ENCODE assay signal across 11 cellular contexts in the genomic region with DNA sequence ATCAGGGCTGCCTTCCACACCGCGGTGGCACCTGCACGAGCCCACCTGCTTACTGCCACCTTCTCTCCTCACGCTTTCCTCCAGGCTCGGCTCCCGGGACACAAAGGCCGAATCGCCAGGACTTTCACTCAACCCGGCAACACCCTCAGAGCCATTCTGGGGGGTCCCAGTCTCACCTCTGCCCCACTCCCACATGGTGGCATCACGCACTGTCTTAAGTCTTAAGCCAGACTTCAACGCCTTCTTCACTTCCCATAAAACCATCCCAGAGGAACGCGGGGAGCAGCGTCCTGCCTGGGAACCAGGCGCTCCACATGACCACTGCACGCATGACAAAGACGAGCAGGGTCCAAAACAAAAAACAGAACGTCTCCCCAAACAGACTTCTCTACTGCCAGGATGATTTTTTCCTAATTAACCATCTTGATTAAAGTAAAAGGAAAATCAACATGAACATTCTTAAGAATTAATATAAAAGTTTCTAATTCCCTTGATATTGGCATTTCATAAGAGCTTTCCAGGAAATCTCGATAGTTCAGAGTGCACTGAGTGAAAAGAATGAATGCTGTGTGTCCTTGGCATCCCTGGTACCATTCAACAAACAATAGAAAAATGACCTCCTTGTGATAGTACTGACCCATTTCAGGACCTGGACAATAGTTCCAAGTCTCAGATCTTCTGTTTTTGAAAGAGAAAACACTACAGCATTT. TPM values are rescaled to one million over a fixed set of nuclear protein-coding genes. Genes with fewer than 3 reads are reported as not detected.
A peak's percentile ranks its signal among the peaks of the same experiment; 100 is the strongest.
DNase-seq lines count a peak whose midpoint lies in the region; TF ChIP-seq lines count a peak whose summit lies in the region.
"Had no signal": no experiment of that assay in that cellular context is flagged by ENCODE, and none has a peak within 500 bp of the region (broad histone marks: within the 10 kb centered on the region; RNA-seq: fewer than 3 reads in every experiment).

No MANE protein-coding gene starts in this region.

- no peaks in the 10 kb centered on the region for H3K9me2 ChIP-seq in PC-9 (ENCODE audit: insufficient read depth)

- 84% methylated on average over 19 of the region's 19 CpGs for WGBS in prostate gland

- CTCF ChIA-PET in CD4-positive, alpha-beta memory T cell (lab: Charles Lee; ENCODE audit: partially characterized antibody): interaction anchor here (1.6 kb wide), 1 partner anchor 11 kb away, joined by 5 read pairs; no protein-coding TSS in a partner anchor
- CTCF ChIA-PET in PC-9 (lab: Charles Lee): no interaction called here

- no peak overlapping the region for H3K27ac ChIP-seq in CD4-positive, alpha-beta memory T cell (ENCODE audit: low read depth, low read length)
- H3K27ac ChIP-seq in PC-9 (peak overlapping the region; percentile 76), prostate gland (peak overlapping the region; percentile 82 to 94)

- H3K9me3 Mint-ChIP-seq in CD4-positive, alpha-beta memory T cell: peaks cover 0 to 3% (median 0%) of the 10 kb centered on the region in 8 donors
- peaks cover 8% of the 10 kb centered on the region for H3K9me3 Mint-ChIP-seq in glutamatergic neuron (ENCODE audit: unreplicated experiment)
- H3K9me3 Mint-ChIP-seq: dendritic cell treated with granulocyte-macrophage colony-stimulating factor and Interleukin-4, amounts not matched to agents 40 ng/mL and 50 ng/mL, for 4 days had no signal

- H3K9me3 ChIP-seq in CD4-positive, alpha-beta memory T cell (ENCODE audit: control insufficient read depth in 1 of 2, low read length in 2 of 2): no peaks in the 10 kb centered on the region
- no peaks in the 10 kb centered on the region for H3K9me3 ChIP-seq in PC-9 (ENCODE audit: insufficient read depth, low read depth)
- H3K9me3 ChIP-seq in prostate gland: no peaks in the 10 kb centered on the region

- H2AFZ ChIP-seq in PC-9: no peak overlapping the region

- no peaks in the 10 kb centered on the region for H3K27me3 Mint-ChIP-seq in CD4-positive, alpha-beta memory T cell
- peaks cover 17% of the 10 kb centered on the region for H3K27me3 Mint-ChIP-seq in glutamatergic neuron (ENCODE audit: unreplicated experiment)
- H3K27me3 Mint-ChIP-seq: dendritic cell treated with granulocyte-macrophage colony-stimulating factor and Interleukin-4, amounts not matched to agents 40 ng/mL and 50 ng/mL, for 4 days had no signal

- H3K4me1 ChIP-seq in CD4-positive, alpha-beta memory T cell (ENCODE audit: insufficient read depth, low read length): peaks cover 50% of the 10 kb centered on the region
- H3K4me1 ChIP-seq in PC-9 (replicated peaks; ENCODE audit: insufficient read depth): peaks cover 57% of the 10 kb centered on the region
- H3K4me1 ChIP-seq in prostate gland (replicated peaks): peaks cover 16% of the 10 kb centered on the region

- no peak for TF ChIP-seq CTCF in PC-9 (conservative IDR thresholded peaks at IDR 0.05)
- no peak for TF ChIP-seq CTCF in glutamatergic neuron (IDR thresholded peaks at IDR 0.05; ENCODE audit: partially characterized antibody, unreplicated experiment)
- TF ChIP-seq CTCF in prostate gland (IDR thresholded peaks at IDR 0.05): no peak

- H3K4me3 ChIP-seq in CD4-positive, alpha-beta memory T cell (ENCODE audit: low read length in 2 of 2): no peak overlapping the region
- H3K4me3 ChIP-seq in PC-9: peak overlapping the region; percentile 77; the same call in 1 of the 2 replicates
- H3K4me3 ChIP-seq in prostate gland: no peak overlapping the region
- H3K4me3 ChIP-seq: lung had no signal

- peaks cover 34 to 65% (median 51%) of the 10 kb centered on the region in 4 donors for H3K4me1 Mint-ChIP-seq in CD4-positive, alpha-beta memory T cell
- peaks cover 10% of the 10 kb centered on the region for H3K4me1 Mint-ChIP-seq in glutamatergic neuron (ENCODE audit: low read depth, unreplicated experiment)

- no peak for DNase-seq in CD4-positive, alpha-beta memory T cell
- no peak for DNase-seq in PC-9
- DNase-seq in glutamatergic neuron: no peak
- DNase-seq in prostate gland (ENCODE audit: low spot score): no peak
- DNase-seq in NCI-H1436 (lab: John Stamatoyannopoulos, UW): no peak
- DNase-seq in cardiac septum (ENCODE audit: low spot score): no peak
- DNase-seq in HT-29 (ENCODE audit: low spot score): no peak
- DNase-seq in AG08396 (ENCODE audit: low spot score): no peak
- DNase-seq: NCI-H1436 treated with DMSO at 0.1 percent for 48 hours had no signal

- peak overlapping the region; percentile 59 to 98 (median 88) for H3K27ac Mint-ChIP-seq in CD4-positive, alpha-beta memory T cell
- no peak overlapping the region for H3K27ac Mint-ChIP-seq in glutamatergic neuron (ENCODE audit: unreplicated experiment)

- POLR2A ChIA-PET in CD4-positive, alpha-beta memory T cell (lab: Charles Lee; ENCODE audit: partially characterized antibody): no interaction called here
- POLR2A ChIA-PET in PC-9 (lab: Charles Lee; ENCODE audit: unreplicated experiment): no interaction called here

- peaks cover 0 to 22% of the 10 kb centered on the region in 2 donors for H3K36me3 Mint-ChIP-seq in CD4-positive, alpha-beta memory T cell
- peaks cover 4% of the 10 kb centered on the region for H3K36me3 Mint-ChIP-seq in glutamatergic neuron (ENCODE audit: unreplicated experiment)

- no peaks in the 10 kb centered on the region for H3K27me3 ChIP-seq in CD4-positive, alpha-beta memory T cell (ENCODE audit: insufficient read depth, low read length)
- H3K27me3 ChIP-seq in PC-9 (ENCODE audit: insufficient read depth, low read depth) (no peaks in the 10 kb centered on the region), prostate gland (replicated peaks; ENCODE audit: insufficient read depth) (no peaks in the 10 kb centered on the region)

- peak overlapping the region in 7 of 8 donors; percentile 39 to 96 (median 72) for H3K4me3 Mint-ChIP-seq in CD4-positive, alpha-beta memory T cell
- H3K4me3 Mint-ChIP-seq in glutamatergic neuron (ENCODE audit: unreplicated experiment): peak overlapping the region; percentile 16

- H4K20me1 ChIP-seq in PC-9 (ENCODE audit: insufficient read depth): no peaks in the 10 kb centered on the region; the same call in 1 of the 2 replicates

- H3K36me3 ChIP-seq in CD4-positive, alpha-beta memory T cell (ENCODE audit: insufficient read depth, low read length): peaks cover 9% of the 10 kb centered on the region
- H3K36me3 ChIP-seq in PC-9 (ENCODE audit: low read depth): peaks cover 8% of the 10 kb centered on the region; the same call in 1 of the 2 replicates
- no peaks in the 10 kb centered on the region for H3K36me3 ChIP-seq in prostate gland

- BruUV-seq in PC-9 (replicated peaks; lab: Mats Ljungman, UMichigan): no TSS peak

- intact Hi-C loops in CD4-positive, alpha-beta memory T cell (cut with micrococcal nuclease): no loop called here
- intact Hi-C loops in PC-9 (cut with micrococcal nuclease; ENCODE audit: unreplicated experiment): no loop called here
- intact Hi-C loops in prostate gland (cut with DNase I): no loop called here
- intact Hi-C loops in cardiac septum (cut with DNase I): no loop called here

- H3K4me2 ChIP-seq in PC-9: peak overlapping the region; percentile 86; the same call in 1 of the 2 replicates

- TF ChIP-seq POLR2A in prostate gland (IDR thresholded peaks at IDR 0.05): no peak

- peaks cover 24% of the 10 kb centered on the region; the same call in 1 of the 2 replicates for H3F3A ChIP-seq in PC-9 (ENCODE audit: insufficient read depth, low read depth)

- peaks cover 58% of the 10 kb centered on the region for H3K79me2 ChIP-seq in PC-9 (ENCODE audit: low read depth)

RNA-seq across cellular contexts. Expression of a gene that starts 2.6 kb away (rescaled TPM):
- total RNA-seq in CD4-positive, alpha-beta memory T cell: 10 to 100 TPM; 57.9 to 59.4 TPM
- polyA plus RNA-seq in CD4-positive, alpha-beta memory T cell: 10 to 100 TPM in 1 of 2 donors, 1 to 10 TPM in 1; 7.2 to 10.5 TPM
- total RNA-seq in PC-9 (2021) (116 and 183 TPM in 2 replicates), glutamatergic neuron (ENCODE audit: unreplicated experiment) (33.3 TPM), prostate gland (100 to 1,000 TPM in 1 of 2 donors, 10 to 100 TPM in 1; 89.7 to 201 TPM), cardiac septum (25.2 TPM)
- total RNA-seq in HT-29 (2014; rRNA removed; shearing (Covaris generic)): 89.2 and 96.4 TPM in 2 replicates

RNA-seq across cellular contexts. Expression of a gene that starts 17.0 kb away (rescaled TPM):
- total RNA-seq in CD4-positive, alpha-beta memory T cell: not detected
- polyA plus RNA-seq in CD4-positive, alpha-beta memory T cell: not detected
- total RNA-seq in PC-9 (2021) (3.4 and 3.9 TPM in 2 replicates), glutamatergic neuron (ENCODE audit: unreplicated experiment) (0.15 TPM), prostate gland (10 to 100 TPM; 16.3 to 57.9 TPM), cardiac septum (92.9 TPM)
- total RNA-seq in HT-29 (2014; rRNA removed; shearing (Covaris generic)): 3.6 and 7.5 TPM in 2 replicates

RNA-seq across cellular contexts. Expression of a gene that starts 27.2 kb away (rescaled TPM):
- total RNA-seq in CD4-positive, alpha-beta memory T cell: 10 to 100 TPM; 44.8 to 45.5 TPM
- 10 to 100 TPM; 56.4 to 70.7 TPM for polyA plus RNA-seq in CD4-positive, alpha-beta memory T cell
- 507 and 685 TPM in 2 replicates for total RNA-seq in PC-9 (2021)
- 30.3 TPM for total RNA-seq in glutamatergic neuron (ENCODE audit: unreplicated experiment)
- total RNA-seq in prostate gland: 100 to 1,000 TPM; 570 to 890 TPM
- 312 TPM for total RNA-seq in cardiac septum
- 1,319 and 1,392 TPM in 2 replicates for total RNA-seq in HT-29 (2014; rRNA removed; shearing (Covaris generic))
